1 cellular context compared by ENCODE assay signal in the genomic region with DNA sequence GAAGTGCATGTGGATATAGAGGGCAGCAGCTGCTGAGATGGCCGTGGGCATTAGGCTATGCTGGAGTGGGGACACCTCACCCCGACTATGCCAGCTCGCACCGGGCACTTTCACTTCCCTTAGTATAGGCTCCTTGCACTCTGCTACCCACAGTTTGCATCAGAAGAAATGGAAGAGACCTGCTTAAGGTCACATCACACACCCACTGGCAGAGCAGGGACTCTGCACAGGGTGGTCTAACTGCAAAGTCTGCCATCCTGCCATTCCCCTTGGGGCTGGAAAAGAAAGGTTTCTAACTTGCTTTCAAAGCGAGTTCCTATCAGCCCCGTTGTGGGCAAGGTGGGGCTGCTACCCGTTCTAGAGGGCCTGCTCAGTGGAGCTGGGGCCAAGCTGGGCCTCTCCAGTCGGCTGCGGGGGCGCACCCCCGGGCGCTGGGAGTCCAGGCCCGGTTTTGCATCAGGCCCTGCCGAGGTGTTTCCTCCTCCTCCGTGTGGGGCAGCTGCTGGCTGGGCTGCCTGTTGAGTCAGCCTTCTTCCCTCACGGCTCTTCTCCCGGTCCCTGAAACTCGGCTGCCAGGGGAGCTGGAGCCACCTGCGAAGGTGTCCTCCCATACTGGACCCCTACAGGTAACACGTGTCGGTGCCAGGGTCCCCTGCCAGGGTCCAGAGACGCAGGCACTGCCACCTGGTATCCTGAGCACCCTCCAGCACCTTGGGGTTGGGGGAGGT.
A peak's percentile ranks its signal among the peaks of the same experiment; 100 is the strongest.
TF ChIP-seq lines count a peak whose summit lies in the region.

SYTL1 (plus strand) TSS at position 498 of the 728 bp plus-strand sequence. CDS start 3,313 bp downstream, outside the sequence.

TF ChIP-seq in K562, 482 proteins besides CTCF, POLR2A, EP300 and RAD21 (continued from another document and continues in another):
- TF ChIP-seq, protein P1, sequence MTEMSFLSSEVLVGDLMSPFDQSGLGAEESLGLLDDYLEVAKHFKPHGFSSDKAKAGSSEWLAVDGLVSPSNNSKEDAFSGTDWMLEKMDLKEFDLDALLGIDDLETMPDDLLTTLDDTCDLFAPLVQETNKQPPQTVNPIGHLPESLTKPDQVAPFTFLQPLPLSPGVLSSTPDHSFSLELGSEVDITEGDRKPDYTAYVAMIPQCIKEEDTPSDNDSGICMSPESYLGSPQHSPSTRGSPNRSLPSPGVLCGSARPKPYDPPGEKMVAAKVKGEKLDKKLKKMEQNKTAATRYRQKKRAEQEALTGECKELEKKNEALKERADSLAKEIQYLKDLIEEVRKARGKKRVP (CRISPR knock-in tag; IDR thresholded peaks at IDR 0.05) = peak; percentile 37; the same call in 1 of the 2 replicates
- TF ChIP-seq RB1 (IDR thresholded peaks at IDR 0.05; ENCODE audit: low read depth) = no peak
- TF ChIP-seq POLR2B (IDR thresholded peaks at IDR 0.05; ENCODE audit: low read depth, partially characterized antibody) = no peak
- TF ChIP-seq FUS (optimal IDR thresholded peaks at IDR 0.05; ENCODE audit: low read depth, low read length) = no peak
- no peak for TF ChIP-seq MCM3 (IDR thresholded peaks at IDR 0.05)
- TF ChIP-seq, protein P2, sequence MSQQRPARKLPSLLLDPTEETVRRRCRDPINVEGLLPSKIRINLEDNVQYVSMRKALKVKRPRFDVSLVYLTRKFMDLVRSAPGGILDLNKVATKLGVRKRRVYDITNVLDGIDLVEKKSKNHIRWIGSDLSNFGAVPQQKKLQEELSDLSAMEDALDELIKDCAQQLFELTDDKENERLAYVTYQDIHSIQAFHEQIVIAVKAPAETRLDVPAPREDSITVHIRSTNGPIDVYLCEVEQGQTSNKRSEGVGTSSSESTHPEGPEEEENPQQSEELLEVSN (IDR thresholded peaks at IDR 0.05; ENCODE audit: borderline replicate concordance in 1 of 2, extremely low read depth in 1 of 2, insufficient read depth in 1 of 2, insufficient read length in 1 of 2, low read depth in 1 of 2, low read length in 1 of 2, poor library complexity in 1 of 2, severe bottlenecking in 1 of 2) = peak in 1 of 2 experiments; percentile 28
- TF ChIP-seq, protein P3, sequence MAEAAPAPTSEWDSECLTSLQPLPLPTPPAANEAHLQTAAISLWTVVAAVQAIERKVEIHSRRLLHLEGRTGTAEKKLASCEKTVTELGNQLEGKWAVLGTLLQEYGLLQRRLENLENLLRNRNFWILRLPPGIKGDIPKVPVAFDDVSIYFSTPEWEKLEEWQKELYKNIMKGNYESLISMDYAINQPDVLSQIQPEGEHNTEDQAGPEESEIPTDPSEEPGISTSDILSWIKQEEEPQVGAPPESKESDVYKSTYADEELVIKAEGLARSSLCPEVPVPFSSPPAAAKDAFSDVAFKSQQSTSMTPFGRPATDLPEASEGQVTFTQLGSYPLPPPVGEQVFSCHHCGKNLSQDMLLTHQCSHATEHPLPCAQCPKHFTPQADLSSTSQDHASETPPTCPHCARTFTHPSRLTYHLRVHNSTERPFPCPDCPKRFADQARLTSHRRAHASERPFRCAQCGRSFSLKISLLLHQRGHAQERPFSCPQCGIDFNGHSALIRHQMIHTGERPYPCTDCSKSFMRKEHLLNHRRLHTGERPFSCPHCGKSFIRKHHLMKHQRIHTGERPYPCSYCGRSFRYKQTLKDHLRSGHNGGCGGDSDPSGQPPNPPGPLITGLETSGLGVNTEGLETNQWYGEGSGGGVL (CRISPR knock-in tag; IDR thresholded peaks at IDR 0.05) = no peak
- TF ChIP-seq L3MBTL2 (IDR thresholded peaks at IDR 0.05) = peak; percentile 42; the same call in 1 of the 2 replicates
- TF ChIP-seq SIRT6 (IDR thresholded peaks at IDR 0.05; ENCODE audit: low read depth, low read length) = no peak
- TF ChIP-seq BACH1 (tag; IDR thresholded peaks at IDR 0.05) = no peak
- no peak for TF ChIP-seq ZNF668 (CRISPR knock-in tag; IDR thresholded peaks at IDR 0.05)
- no peak for TF ChIP-seq HSF4 (CRISPR knock-in tag; IDR thresholded peaks at IDR 0.05; ENCODE audit: borderline replicate concordance)
- no peak for TF ChIP-seq SRSF7 (optimal IDR thresholded peaks at IDR 0.05; ENCODE audit: low read depth, low read length)
- TF ChIP-seq, protein P4, sequence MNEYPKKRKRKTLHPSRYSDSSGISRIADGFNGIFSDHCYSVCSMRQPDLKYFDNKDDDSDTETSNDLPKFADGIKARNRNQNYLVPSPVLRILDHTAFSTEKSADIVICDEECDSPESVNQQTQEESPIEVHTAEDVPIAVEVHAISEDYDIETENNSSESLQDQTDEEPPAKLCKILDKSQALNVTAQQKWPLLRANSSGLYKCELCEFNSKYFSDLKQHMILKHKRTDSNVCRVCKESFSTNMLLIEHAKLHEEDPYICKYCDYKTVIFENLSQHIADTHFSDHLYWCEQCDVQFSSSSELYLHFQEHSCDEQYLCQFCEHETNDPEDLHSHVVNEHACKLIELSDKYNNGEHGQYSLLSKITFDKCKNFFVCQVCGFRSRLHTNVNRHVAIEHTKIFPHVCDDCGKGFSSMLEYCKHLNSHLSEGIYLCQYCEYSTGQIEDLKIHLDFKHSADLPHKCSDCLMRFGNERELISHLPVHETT (CRISPR knock-in tag; conservative IDR thresholded peaks at IDR 0.05 in 1 of 2, IDR thresholded peaks at IDR 0.05 in 1 of 2) = no peak
- no peak for TF ChIP-seq ZNF184 (CRISPR knock-in tag; IDR thresholded peaks at IDR 0.05)
- TF ChIP-seq CSDE1 (IDR thresholded peaks at IDR 0.05) = no peak
- TF ChIP-seq KAT2B (IDR thresholded peaks at IDR 0.05; ENCODE audit: low read depth, low read length) = no peak
- no peak for TF ChIP-seq SMC3 (conservative IDR thresholded peaks at IDR 0.05; ENCODE audit: insufficient read depth, low read depth, low read length)
- TF ChIP-seq RBM25 (IDR thresholded peaks at IDR 0.05; ENCODE audit: low read depth, low read length, severe bottlenecking) = no peak
- TF ChIP-seq NEUROD1 (IDR thresholded peaks at IDR 0.05; ENCODE audit: borderline replicate concordance, low read depth, low read length, partially characterized antibody) = peak; percentile 98
- TF ChIP-seq RBBP5 (IDR thresholded peaks at IDR 0.05; ENCODE audit: borderline replicate concordance, insufficient read depth, low read length, poor library complexity, severe bottlenecking) = no peak
- TF ChIP-seq SAP30 (IDR thresholded peaks at IDR 0.05; ENCODE audit: borderline replicate concordance, insufficient read depth, low read depth, low read length, poor library complexity, severe bottlenecking) = peak; percentile 30
- TF ChIP-seq TOE1 (IDR thresholded peaks at IDR 0.05; ENCODE audit: borderline replicate concordance) = peak; percentile 83
- TF ChIP-seq TOE1 (CRISPR knock-in tag; IDR thresholded peaks at IDR 0.05; ENCODE audit: borderline replicate concordance, low read depth) = no peak
- no peak for TF ChIP-seq GTF3C2 (IDR thresholded peaks at IDR 0.05; ENCODE audit: borderline replicate concordance, extremely low read depth, insufficient read length)
- no peak for TF ChIP-seq SMAD1 (IDR thresholded peaks at IDR 0.05; ENCODE audit: low read depth, low read length, partially characterized antibody)
- no peak for TF ChIP-seq NCOA1 (IDR thresholded peaks at IDR 0.05; ENCODE audit: low read depth)
- no peak for TF ChIP-seq ZNF197 (CRISPR knock-in tag; IDR thresholded peaks at IDR 0.05; ENCODE audit: low read depth)
- no peak for TF ChIP-seq ZNF134 (CRISPR knock-in tag; conservative IDR thresholded peaks at IDR 0.05)
- TF ChIP-seq BRD4 (IDR thresholded peaks at IDR 0.05) = no peak
- no peak for TF ChIP-seq SMARCA4 (IDR thresholded peaks at IDR 0.05)
- peak; percentile 75 for TF ChIP-seq JUND (IDR thresholded peaks at IDR 0.05; ENCODE audit: borderline replicate concordance, low read depth, low read length)
- TF ChIP-seq JUND (tag; IDR thresholded peaks at IDR 0.05; ENCODE audit: borderline replicate concordance, low read depth, low read length) = no peak; the same call in 2 of the 3 replicates
- TF ChIP-seq ZNF280A (IDR thresholded peaks at IDR 0.05; ENCODE audit: low read depth, partially characterized antibody) = no peak
- no peak for TF ChIP-seq ZNF77 (CRISPR knock-in tag; IDR thresholded peaks at IDR 0.05)
- no peak for TF ChIP-seq MIER1 (IDR thresholded peaks at IDR 0.05; ENCODE audit: low read depth)
- TF ChIP-seq HDAC6 (IDR thresholded peaks at IDR 0.05; ENCODE audit: low read depth, low read length) = no peak
- TF ChIP-seq MCM2 (IDR thresholded peaks at IDR 0.05; ENCODE audit: low read depth) = no peak
- TF ChIP-seq MED1 (CRISPR knock-in tag; IDR thresholded peaks at IDR 0.05; ENCODE audit: borderline replicate concordance) = 0 out of 2 replicates have a peak, but pooled peaks have one; percentile 23
- TF ChIP-seq NR4A1 (CRISPR knock-in tag; IDR thresholded peaks at IDR 0.05) = no peak
- no peak for TF ChIP-seq NR4A1 (tag; IDR thresholded peaks at IDR 0.05)
- no peak for TF ChIP-seq ZBTB26 (CRISPR knock-in tag; IDR thresholded peaks at IDR 0.05)
- no peak for TF ChIP-seq PHTF2 (CRISPR knock-in tag; IDR thresholded peaks at IDR 0.05)
- TF ChIP-seq, protein P5, sequence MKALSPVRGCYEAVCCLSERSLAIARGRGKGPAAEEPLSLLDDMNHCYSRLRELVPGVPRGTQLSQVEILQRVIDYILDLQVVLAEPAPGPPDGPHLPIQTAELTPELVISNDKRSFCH (CRISPR knock-in tag; IDR thresholded peaks at IDR 0.05) = no peak
- TF ChIP-seq, protein P5 (tag; IDR thresholded peaks at IDR 0.05) = no peak
- TF ChIP-seq HINFP (tag; conservative IDR thresholded peaks at IDR 0.05; ENCODE audit: low read depth) = no peak
- TF ChIP-seq, protein P6, sequence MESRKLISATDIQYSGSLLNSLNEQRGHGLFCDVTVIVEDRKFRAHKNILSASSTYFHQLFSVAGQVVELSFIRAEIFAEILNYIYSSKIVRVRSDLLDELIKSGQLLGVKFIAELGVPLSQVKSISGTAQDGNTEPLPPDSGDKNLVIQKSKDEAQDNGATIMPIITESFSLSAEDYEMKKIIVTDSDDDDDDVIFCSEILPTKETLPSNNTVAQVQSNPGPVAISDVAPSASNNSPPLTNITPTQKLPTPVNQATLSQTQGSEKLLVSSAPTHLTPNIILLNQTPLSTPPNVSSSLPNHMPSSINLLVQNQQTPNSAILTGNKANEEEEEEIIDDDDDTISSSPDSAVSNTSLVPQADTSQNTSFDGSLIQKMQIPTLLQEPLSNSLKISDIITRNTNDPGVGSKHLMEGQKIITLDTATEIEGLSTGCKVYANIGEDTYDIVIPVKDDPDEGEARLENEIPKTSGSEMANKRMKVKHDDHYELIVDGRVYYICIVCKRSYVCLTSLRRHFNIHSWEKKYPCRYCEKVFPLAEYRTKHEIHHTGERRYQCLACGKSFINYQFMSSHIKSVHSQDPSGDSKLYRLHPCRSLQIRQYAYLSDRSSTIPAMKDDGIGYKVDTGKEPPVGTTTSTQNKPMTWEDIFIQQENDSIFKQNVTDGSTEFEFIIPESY (CRISPR knock-in tag; IDR thresholded peaks at IDR 0.05) = peak; percentile 84; the same call in 1 of the 2 replicates
